In genomic region chr11:17719940-17720795, GRCh38 we compare ENCODE assay signal across 12 cellular contexts. TPM values are rescaled to one million over a fixed set of nuclear protein-coding genes. Genes with fewer than 3 reads are reported as not detected.
A peak's percentile ranks its signal among the peaks of the same experiment; 100 is the strongest.
DNase-seq lines count a peak whose midpoint lies in the region; ATAC-seq and TF ChIP-seq lines count a peak whose summit lies in the region.
"Had no signal": no experiment of that assay in that cellular context is flagged by ENCODE, and none has a peak within 500 bp of the region (broad histone marks: within the 10 kb centered on the region; RNA-seq: fewer than 3 reads in every experiment).

No MANE protein-coding gene starts in this region.

- ATAC-seq in HG03460 (IDR thresholded peaks at IDR 0.05; ENCODE audit: unreplicated experiment), result no peak
- no peak for ATAC-seq in GM21447 (IDR thresholded peaks at IDR 0.05; ENCODE audit: unreplicated experiment)
- ATAC-seq: activated CD8-positive, alpha-beta memory T cell treated with anti-CD3 and anti-CD28 coated beads, Interleukin-2, amount 10 ng/mL, durations not matched to agents 7 days and 5 days; stimulated activated naive CD8-positive, alpha-beta T cell treated with anti-CD3 and anti-CD28 coated beads, Interleukin-15, Interleukin-2, amounts not matched to agents 100 U/mL and 50 U/mL, for 24 hours had no signal

- peak; percentile 14 for DNase-seq in EH (ENCODE audit: low read depth)
- DNase-seq in LNCaP clone FGC (ENCODE audit: low read depth), result no peak
- DNase-seq in dermis microvascular lymphatic vessel endothelial cell (ENCODE audit: low read depth in 2 of 2), result peak; percentile 14 to 52
- peak; percentile 86 for DNase-seq in mesenteric fat pad (ENCODE audit: low spot score)
- DNase-seq in HuH-7.5 (ENCODE audit: low spot score), result no peak
- no peak for DNase-seq in NCI-H2081 treated with DMSO at 0.1 percent for 48 hours (lab: John Stamatoyannopoulos, UW)
- DNase-seq: activated CD8-positive, alpha-beta memory T cell treated with anti-CD3 and anti-CD28 coated beads, Interleukin-2, amount 10 ng/mL, durations not matched to agents 7 days and 5 days; DND-41; stimulated activated naive CD8-positive, alpha-beta T cell treated with anti-CD3 and anti-CD28 coated beads, Interleukin-15, Interleukin-2, amounts not matched to agents 100 U/mL and 50 U/mL, for 24 hours had no signal

- peak; percentile 34 for TF ChIP-seq CTCF in LNCaP clone FGC (IDR thresholded peaks at IDR 0.05; ENCODE audit: control insufficient read depth, extremely low read depth, insufficient read depth)

- H3K4me3 ChIP-seq in LNCaP clone FGC (ENCODE audit: low read depth, low read length), result no peak overlapping the region

RNA-seq across cellular contexts. Expression of gene MYOD1, which starts 0.8 kb away (rescaled TPM):
- not detected in 2 replicates for total RNA-seq in dermis microvascular lymphatic vessel endothelial cell
- total RNA-seq in mesenteric fat pad, result not detected
- total RNA-seq: activated CD8-positive, alpha-beta memory T cell treated with anti-CD3 and anti-CD28 coated beads, Interleukin-2, amount 10 ng/mL, durations not matched to agents 7 days and 5 days; cerebellum had no signal

RNA-seq across cellular contexts. Expression of gene KCNC1, which starts 14.4 kb away (rescaled TPM):
- not detected in 2 replicates for total RNA-seq in dermis microvascular lymphatic vessel endothelial cell
- total RNA-seq in mesenteric fat pad, result not detected
- total RNA-seq: activated CD8-positive, alpha-beta memory T cell treated with anti-CD3 and anti-CD28 coated beads, Interleukin-2, amount 10 ng/mL, durations not matched to agents 7 days and 5 days had no signal

Comparison
In these comparisons a context has a peak if more than half of its experiments do, and no peak if none do; other contexts are left out.
1. DNase-seq: peak in EH (single experiment), dermis microvascular lymphatic vessel endothelial cell (2 of 2) and mesenteric fat pad (single experiment); none in LNCaP clone FGC (single experiment), HuH-7.5 (single experiment) and NCI-H2081 treated with DMSO at 0.1 percent for 48 hours (single experiment).